ENCODE assay signal across 8 cellular contexts in genomic region chr11:14520086-14520901, GRCh38.
A peak's percentile ranks its signal among the peaks of the same experiment; 100 is the strongest.
DNase-seq lines count a peak whose midpoint lies in the region; FAIRE-seq and TF ChIP-seq lines count a peak whose summit lies in the region.

PSMA1 (minus strand) TSS chr11:14520386; CDS start chr11:14520299, 87 bp downstream.

- no peak for TF ChIP-seq CTCF in Loucy (conservative IDR thresholded peaks at IDR 0.05; ENCODE audit: low read length)
- peak; percentile 15 for TF ChIP-seq CTCF in fibroblast of pulmonary artery (IDR thresholded peaks at IDR 0.05; ENCODE audit: low read length, missing control alignments)
- no peak for TF ChIP-seq CTCF in nephron (IDR thresholded peaks at IDR 0.05; ENCODE audit: unreplicated experiment in 3 of 3)

- H3K4me3 Mint-ChIP-seq in nephron: peak within 1 kb of the TSS; percentile 93 to 96 (median 96)
- H3K4me3 Mint-ChIP-seq in stimulated activated naive CD8-positive, alpha-beta T cell treated with anti-CD3 and anti-CD28 coated beads, Interleukin-15, Interleukin-2, amounts not matched to agents 100 ng/mL and 50 ng/mL, for 24 hours: peak within 1 kb of the TSS; percentile 95

- H3K27ac Mint-ChIP-seq in nephron: peak within 1 kb of the TSS; percentile 96 to 98 (median 97)
- peak within 1 kb of the TSS; percentile 95 for H3K27ac Mint-ChIP-seq in stimulated activated naive CD8-positive, alpha-beta T cell treated with anti-CD3 and anti-CD28 coated beads, Interleukin-15, Interleukin-2, amounts not matched to agents 100 ng/mL and 50 ng/mL, for 24 hours

- TF ChIP-seq POLR2A in H54 (IDR thresholded peaks at IDR 0.05; ENCODE audit: low read depth, low read length): peak; percentile 55
- peak; percentile 85 for TF ChIP-seq POLR2A in Raji (IDR thresholded peaks at IDR 0.05; ENCODE audit: insufficient read depth, low read depth, low read length)

- peak; percentile 75 for FAIRE-seq in H54 (lab: Jason Lieb, UNC)

- H3K4me2 ChIP-seq in Loucy (ENCODE audit: low read depth, low read length, poor library complexity, severe bottlenecking): peak within 1 kb of the TSS; percentile 99

- H3K4me3 ChIP-seq in Loucy (ENCODE audit: low read length, poor library complexity, severe bottlenecking) (peak within 1 kb of the TSS; percentile 97), fibroblast of pulmonary artery (replicated peaks; ENCODE audit: low read depth, low read length) (peak within 1 kb of the TSS; percentile 99)

- DNase-seq in ELF-1 (ENCODE audit: low read depth, low spot score): peak; percentile 98
- peak; percentile 81 for DNase-seq in H54 (ENCODE audit: insufficient read length, low spot score)
- DNase-seq in activated T-helper 9 cell treated with anti-CD3 and anti-CD28 coated beads, Interleukin-2, amount 50 U/mL, for 16 hours (ENCODE audit: low read depth): peak; percentile 89
- DNase-seq in fibroblast of pulmonary artery (ENCODE audit: low read depth): peak; percentile 95

- H3K36me3 Mint-ChIP-seq in nephron (ENCODE audit: low read depth): peaks cover 25% of the 10 kb centered on the region
- peaks cover 27% of the 10 kb centered on the region for H3K36me3 Mint-ChIP-seq in stimulated activated naive CD8-positive, alpha-beta T cell treated with anti-CD3 and anti-CD28 coated beads, Interleukin-15, Interleukin-2, amounts not matched to agents 100 ng/mL and 50 ng/mL, for 24 hours (ENCODE audit: low read depth)

- H3K4me1 ChIP-seq in Loucy (ENCODE audit: insufficient read depth, low read length, poor library complexity, severe bottlenecking): peaks cover 24% of the 10 kb centered on the region

- peaks cover 26% of the 10 kb centered on the region for H3K4me1 Mint-ChIP-seq in nephron
- peaks cover 32% of the 10 kb centered on the region for H3K4me1 Mint-ChIP-seq in stimulated activated naive CD8-positive, alpha-beta T cell treated with anti-CD3 and anti-CD28 coated beads, Interleukin-15, Interleukin-2, amounts not matched to agents 100 ng/mL and 50 ng/mL, for 24 hours (ENCODE audit: low read depth)

- peaks cover 34% of the 10 kb centered on the region for H4K20me1 ChIP-seq in Loucy (ENCODE audit: insufficient read depth, low read length, poor library complexity, severe bottlenecking)

- no peaks in the 10 kb centered on the region for H3F3A ChIP-seq in Loucy (ENCODE audit: low read depth)

- H3K27me3 ChIP-seq in Loucy (ENCODE audit: insufficient read depth, low read length, poor library complexity, severe bottlenecking): no peaks in the 10 kb centered on the region

- peak within 1 kb of the TSS; percentile 93 for H3K9ac ChIP-seq in Loucy (ENCODE audit: low read depth, low read length, poor library complexity, severe bottlenecking)

- H3K27me3 Mint-ChIP-seq in nephron (ENCODE audit: low read depth): no peaks in the 10 kb centered on the region
- no peaks in the 10 kb centered on the region for H3K27me3 Mint-ChIP-seq in stimulated activated naive CD8-positive, alpha-beta T cell treated with anti-CD3 and anti-CD28 coated beads, Interleukin-15, Interleukin-2, amounts not matched to agents 100 ng/mL and 50 ng/mL, for 24 hours

- H3K79me2 ChIP-seq in Loucy (ENCODE audit: insufficient read depth, low read length): peaks cover 52% of the 10 kb centered on the region

- peaks cover 17% of the 10 kb centered on the region for H3K36me3 ChIP-seq in Loucy (ENCODE audit: insufficient read depth, low read length)

- no peaks in the 10 kb centered on the region for H3K9me2 ChIP-seq in Loucy (replicated peaks; ENCODE audit: low read depth, low read length)

- no peaks in the 10 kb centered on the region for H3K9me3 ChIP-seq in Loucy (ENCODE audit: insufficient read depth, low read depth, low read length)

- no peaks in the 10 kb centered on the region for H3K9me3 Mint-ChIP-seq in nephron
- no peaks in the 10 kb centered on the region for H3K9me3 Mint-ChIP-seq in stimulated activated naive CD8-positive, alpha-beta T cell treated with anti-CD3 and anti-CD28 coated beads, Interleukin-15, Interleukin-2, amounts not matched to agents 100 ng/mL and 50 ng/mL, for 24 hours

- peak within 1 kb of the TSS; percentile 79 for H2AFZ ChIP-seq in Loucy (ENCODE audit: low read length)

Comparison
In these comparisons a context has a peak if more than half of its experiments do, and no peak if none do; other contexts are left out.
1. Peak in every context shown above with its lines: DNase-seq and H3K4me3 ChIP-seq.